In genomic region chr14:67833403-67833802, GRCh38 we compare ENCODE assay signal across 19 cellular contexts. TPM values are rescaled to one million over a fixed set of nuclear protein-coding genes. Genes with fewer than 3 reads are reported as not detected.
DNase-seq lines count a peak whose midpoint lies in the region; ATAC-seq, FAIRE-seq and TF ChIP-seq lines count a peak whose summit lies in the region.
"Had no signal": no experiment of that assay in that cellular context is flagged by ENCODE, and none has a peak within 500 bp of the region (broad histone marks: within the 10 kb centered on the region; RNA-seq: fewer than 3 reads in every experiment).

No MANE protein-coding gene starts in this region.

- ATAC-seq in left lung: no peak
- ATAC-seq: HCT116 had no signal

- POLR2A ChIA-PET in RWPE1 (lab: Yijun Ruan, JAX; ENCODE audit: low non-redundant PET): no interaction called here

- intact Hi-C loops in left lung (cut with DNase I): no loop called here

- dilution Hi-C loops in keratinocyte (cut with MboI; ENCODE audit: extremely low pct_ligation_motif_present, low sequenced_read_pairs): no loop called here

- H3K4me1 ChIP-seq in keratinocyte (ENCODE audit: control insufficient read depth, extremely low read depth, insufficient read depth, low read length) (peaks cover 6% of the 10 kb centered on the region), left lung (peaks cover 0 to 7% of the 10 kb centered on the region in 2 donors)
- H3K4me1 ChIP-seq: BLaER1 had no signal

- H3K79me2 ChIP-seq in keratinocyte (ENCODE audit: control insufficient read depth, insufficient read depth, low read length): no peaks in the 10 kb centered on the region

- H3K4me2 ChIP-seq in keratinocyte (ENCODE audit: control insufficient read depth, extremely low read depth, insufficient read depth, low read depth, low read length): no peak overlapping the region
- H3K4me2 ChIP-seq: BLaER1 had no signal

- H3K9ac ChIP-seq in keratinocyte (ENCODE audit: control insufficient read depth, extremely low read depth, insufficient read depth, low read length): no peak overlapping the region
- H3K9ac ChIP-seq: BLaER1 had no signal

- FAIRE-seq in GM12891 (lab: Jason Lieb, UNC): no peak
- no peak for FAIRE-seq in keratinocyte (lab: Jason Lieb, UNC)

- TF ChIP-seq CTCF in RWPE1 (conservative IDR thresholded peaks at IDR 0.05; ENCODE audit: low read depth) (no peak), epithelial cell of esophagus (IDR thresholded peaks at IDR 0.05; ENCODE audit: insufficient read depth, low read depth, low read length, missing control alignments) (no peak), keratinocyte (optimal IDR thresholded peaks at IDR 0.05 in 1 of 3, IDR thresholded peaks at IDR 0.05 in 1 of 3, conservative IDR thresholded peaks at IDR 0.05 in 1 of 3; ENCODE audit: extremely low read depth in 1 of 3, insufficient read depth in 2 of 3, low read length in 3 of 3) (no peak), left lung (IDR thresholded peaks at IDR 0.05) (no peak)

- H3K27me3 ChIP-seq in keratinocyte (ENCODE audit: control insufficient read depth, extremely low read depth, insufficient read depth, low read length): no peaks in the 10 kb centered on the region
- H3K27me3 ChIP-seq in left lung: no peaks in the 10 kb centered on the region
- H3K27me3 ChIP-seq: BLaER1 had no signal

- H3K36me3 ChIP-seq in keratinocyte (ENCODE audit: control insufficient read depth in 2 of 2, extremely low read depth in 1 of 2, insufficient read depth in 2 of 2, low read length in 2 of 2): peaks cover 0 to 3% of the 10 kb centered on the region in 2 experiments
- no peaks in the 10 kb centered on the region for H3K36me3 ChIP-seq in left lung

- no peak overlapping the region for H2AFZ ChIP-seq in keratinocyte (ENCODE audit: control insufficient read depth, low read length)

- CTCF ChIA-PET in RWPE1 (lab: Yijun Ruan, JAX): no interaction called here

- TF ChIP-seq POLR2A in GM12891 (IDR thresholded peaks at IDR 0.05; ENCODE audit: low read depth, low read length): no peak

- H4K20me1 ChIP-seq in keratinocyte (ENCODE audit: control insufficient read depth, extremely low read depth, insufficient read depth, low read length): no peaks in the 10 kb centered on the region
- H4K20me1 ChIP-seq: BLaER1 had no signal

- no peaks in the 10 kb centered on the region for H3K9me1 ChIP-seq in keratinocyte (ENCODE audit: control insufficient read depth, extremely low read depth, insufficient read depth, low read length)

- H3K27ac ChIP-seq in RWPE1: no peak overlapping the region
- peak overlapping the region; percentile 57 for H3K27ac ChIP-seq in keratinocyte (ENCODE audit: control insufficient read depth, insufficient read depth, low read length)
- no peak overlapping the region for H3K27ac ChIP-seq in left lung
- H3K27ac ChIP-seq: BLaER1, HL-60 had no signal

- H3K9me3 ChIP-seq in keratinocyte (ENCODE audit: control insufficient read depth, low read depth, low read length): no peaks in the 10 kb centered on the region
- no peaks in the 10 kb centered on the region for H3K9me3 ChIP-seq in left lung

- H3K4me3 ChIP-seq in epithelial cell of esophagus (ENCODE audit: low read length): no peak overlapping the region
- no peak overlapping the region for H3K4me3 ChIP-seq in keratinocyte (ENCODE audit: control insufficient read depth in 2 of 3, extremely low read depth in 1 of 3, insufficient read depth in 2 of 3, low read depth in 1 of 3, low read length in 3 of 3)
- no peak overlapping the region for H3K4me3 ChIP-seq in left lung
- H3K4me3 ChIP-seq: BLaER1 had no signal

- DNase-seq in GM12891 (ENCODE audit: insufficient read length, low spot score): no peak
- DNase-seq in RWPE1 (ENCODE audit: low spot score): peak; percentile 17
- peak; percentile 81 for DNase-seq in epithelial cell of esophagus (ENCODE audit: low read depth)
- no peak for DNase-seq in keratinocyte (ENCODE audit: low read depth, low spot score)
- DNase-seq in activated CD4-positive, alpha-beta T cell treated with anti-CD3 and anti-CD28 coated beads, Interleukin-2, amount 50 U/mL, for 4 hours: no peak
- DNase-seq in NCI-H1417 (lab: John Stamatoyannopoulos, UW): no peak
- no peak for DNase-seq in left lung
- DNase-seq in stimulated activated CD4-positive, alpha-beta T cell treated with anti-CD3 and anti-CD28 coated beads, Interleukin-4, amount 100 ng/mL, for 4 hours: no peak
- DNase-seq: 8988T; CD4-positive, alpha-beta memory T cell; DMS153; DMS79; GDM1; GOT3; H7; HFFc6 had no signal

TF ChIP-seq in GM12891, 5 proteins besides CTCF, POLR2A, EP300 and RAD21:
- TF ChIP-seq POU2F2 (IDR thresholded peaks at IDR 0.05; ENCODE audit: low read depth, low read length) (no peak), PAX5 (IDR thresholded peaks at IDR 0.05; ENCODE audit: insufficient read depth, low read length, severe bottlenecking) (no peak), SPI1 (IDR thresholded peaks at IDR 0.05; ENCODE audit: low read depth, low read length) (peak; percentile 38)

RNA-seq across cellular contexts. Expression of gene RAD51B, which starts 13.8 kb away (rescaled TPM):
- polyA plus RNA-seq in GM12891 (2012; ENCODE audit: low read depth, missing spikeins): 13.5 TPM
- polyA plus RNA-seq in keratinocyte: 7.1 to 13.3 TPM (median 10.1 TPM) in 3 replicates
- polyA plus RNA-seq in keratinocyte (2011; ENCODE audit: low read depth): 3.7 TPM
- polyA plus RNA-seq in keratinocyte (2011; cell fraction: cytosol; rRNA removed): 8.0 and 10.3 TPM in 2 replicates
- polyA plus RNA-seq in keratinocyte (2011; cell fraction: nucleus; rRNA removed): 11.3 and 15.3 TPM in 2 replicates
- 5.9 and 6.9 TPM in 2 replicates for polyA plus RNA-seq in keratinocyte (2012; ENCODE audit: low replicate concordance)
- 8.6 to 42.1 TPM (median 30.3 TPM) in 3 replicates for polyA minus RNA-seq in keratinocyte
- polyA minus RNA-seq in keratinocyte (2011; cell fraction: cytosol; rRNA and poly(A)+ RNA removed): 10.6 TPM
- polyA minus RNA-seq in keratinocyte (2011; cell fraction: nucleus; rRNA and poly(A)+ RNA removed): 19.3 and 53.4 TPM in 2 replicates
- total RNA-seq in left lung: 10 to 100 TPM; 18.3 TPM

RNA-seq across cellular contexts. Expression of gene ZFYVE26, which starts 17.0 kb away (rescaled TPM):
- 8.2 TPM for polyA plus RNA-seq in GM12891 (2012; ENCODE audit: low read depth, missing spikeins)
- 8.5 to 12.8 TPM (median 9.8 TPM) in 3 replicates for polyA plus RNA-seq in keratinocyte
- 3.5 TPM for polyA plus RNA-seq in keratinocyte (2011; ENCODE audit: low read depth)
- 5.8 and 7.6 TPM in 2 replicates for polyA plus RNA-seq in keratinocyte (2011; cell fraction: cytosol; rRNA removed)
- 33.2 and 36.2 TPM in 2 replicates for polyA plus RNA-seq in keratinocyte (2011; cell fraction: nucleus; rRNA removed)
- 5.9 and 8.3 TPM in 2 replicates for polyA plus RNA-seq in keratinocyte (2012; ENCODE audit: low replicate concordance)
- polyA minus RNA-seq in keratinocyte: 28.1 to 43.6 TPM (median 36.8 TPM) in 3 replicates
- polyA minus RNA-seq in keratinocyte (2011; cell fraction: cytosol; rRNA and poly(A)+ RNA removed): 11.3 TPM
- polyA minus RNA-seq in keratinocyte (2011; cell fraction: nucleus; rRNA and poly(A)+ RNA removed): 39.6 and 64.6 TPM in 2 replicates
- 10 to 100 TPM; 33.7 to 47.8 TPM for total RNA-seq in left lung

Comparison
In these comparisons a context has a peak if more than half of its experiments do, and no peak if none do; other contexts are left out.
1. DNase-seq: peak in RWPE1 (single experiment) and epithelial cell of esophagus (single experiment); none in GM12891 (single experiment), keratinocyte (single experiment), activated CD4-positive, alpha-beta T cell treated with anti-CD3 and anti-CD28 coated beads, Interleukin-2, amount 50 U/mL, for 4 hours (0 of 2), NCI-H1417 (0 of 3), left lung (0 of 2) and stimulated activated CD4-positive, alpha-beta T cell treated with anti-CD3 and anti-CD28 coated beads, Interleukin-4, amount 100 ng/mL, for 4 hours (0 of 2).